ENCODE assay signal across 30 cellular contexts in genomic region chr2:75622500-75622899, GRCh38.
"Had no signal": no experiment of that assay in that cellular context is flagged by ENCODE, and none has a peak within 500 bp of the region (broad histone marks: within the 10 kb centered on the region; RNA-seq: fewer than 3 reads in every experiment).

No MANE protein-coding gene starts in this region.

- H3K27ac Mint-ChIP-seq: activated B cell treated with CpG ODN at 0.5 μM for 24 hours; activated CD4-positive, alpha-beta memory T cell treated with anti-CD3 and anti-CD28 coated beads for 36 hours; activated CD4-positive, alpha-beta T cell treated with anti-CD3 and anti-CD28 coated beads for 36 hours; activated CD4-positive, alpha-beta T cell treated with anti-CD3 and anti-CD28 coated beads, Interleukin-2, amount 10 ng/mL, durations not matched to agents 24 days and 14 days; activated naive CD8-positive, alpha-beta T cell; activated T-cell treated with anti-CD3 and anti-CD28 coated beads, Interleukin-2, amount 50 U/mL, for 24 hours; activated T-cell treated with anti-CD3 and anti-CD28 coated beads, Interleukin-2, amount 50 U/mL, for 72 hours; dendritic cell treated with granulocyte-macrophage colony-stimulating factor and Interleukin-4, amounts not matched to agents 40 ng/mL and 50 ng/mL, for 4 days; T-helper 17 cell; T-helper 2 cell treated with Interferon-gamma antibody and Interleukin-4, amounts not matched to agents 5 μg/mL and 100 μg/mL, for 36 hours had no signal

- H3K27ac ChIP-seq: brain microvascular endothelial cell, coronary artery, dorsolateral prefrontal cortex, heart left ventricle, WERI-Rb-1 had no signal

- H3K4me1 ChIP-seq: heart left ventricle had no signal

- H3K4me1 Mint-ChIP-seq: activated B cell treated with CpG ODN at 0.5 μM for 24 hours; activated CD4-positive, alpha-beta T cell treated with anti-CD3 and anti-CD28 coated beads, Interleukin-2, amount 10 ng/mL, durations not matched to agents 24 days and 14 days; central memory CD8-positive, alpha-beta T cell had no signal

- H3K36me3 Mint-ChIP-seq: activated CD4-positive, alpha-beta memory T cell treated with anti-CD3 and anti-CD28 coated beads for 36 hours; activated naive CD8-positive, alpha-beta T cell had no signal

- H3K4me3 Mint-ChIP-seq: activated B cell treated with CpG ODN at 0.5 μM for 24 hours; activated CD4-positive, alpha-beta memory T cell treated with anti-CD3 and anti-CD28 coated beads for 36 hours; activated CD4-positive, alpha-beta T cell treated with anti-CD3 and anti-CD28 coated beads for 36 hours; activated CD4-positive, alpha-beta T cell treated with anti-CD3 and anti-CD28 coated beads, Interleukin-2, amount 10 ng/mL, durations not matched to agents 24 days and 14 days; activated naive CD8-positive, alpha-beta T cell; activated T-cell treated with anti-CD3 and anti-CD28 coated beads, Interleukin-2, amount 50 U/mL, for 24 hours; activated T-cell treated with anti-CD3 and anti-CD28 coated beads, Interleukin-2, amount 50 U/mL, for 72 hours; central memory CD8-positive, alpha-beta T cell; dendritic cell treated with granulocyte-macrophage colony-stimulating factor and Interleukin-4, amounts not matched to agents 40 ng/mL and 50 ng/mL, for 4 days; T-helper 17 cell; T-helper 2 cell treated with Interferon-gamma antibody and Interleukin-4, amounts not matched to agents 5 μg/mL and 100 μg/mL, for 36 hours had no signal

- H3K9me3 Mint-ChIP-seq: activated B cell treated with CpG ODN at 0.5 μM for 24 hours; activated CD4-positive, alpha-beta memory T cell treated with anti-CD3 and anti-CD28 coated beads for 36 hours; activated CD4-positive, alpha-beta T cell treated with anti-CD3 and anti-CD28 coated beads, Interleukin-2, amount 10 ng/mL, durations not matched to agents 24 days and 14 days; activated T-cell treated with anti-CD3 and anti-CD28 coated beads, Interleukin-2, amount 50 U/mL, for 24 hours; central memory CD8-positive, alpha-beta T cell; dendritic cell treated with granulocyte-macrophage colony-stimulating factor and Interleukin-4, amounts not matched to agents 40 ng/mL and 50 ng/mL, for 4 days; T-helper 2 cell treated with Interferon-gamma antibody and Interleukin-4, amounts not matched to agents 5 μg/mL and 100 μg/mL, for 36 hours had no signal

- DNase-seq: activated B cell treated with CpG ODN at 0.5 μM for 24 hours; activated CD4-positive, alpha-beta memory T cell treated with anti-CD3 and anti-CD28 coated beads for 36 hours; activated CD4-positive, alpha-beta T cell treated with anti-CD3 and anti-CD28 coated beads for 36 hours; activated CD4-positive, alpha-beta T cell treated with anti-CD3 and anti-CD28 coated beads, Interleukin-2, amount 10 ng/mL, durations not matched to agents 24 days and 14 days; activated CD8-positive, alpha-beta memory T cell treated with anti-CD3 and anti-CD28 coated beads, Interleukin-2, amount 50 U/mL, for 48 hours; activated gamma-delta T cell; activated naive CD4-positive, alpha-beta T cell; activated naive CD4-positive, alpha-beta T cell treated with anti-CD3 and anti-CD28 coated beads, Interleukin-2, amount 50 U/mL, for 16 hours; activated T-cell treated with anti-CD3 and anti-CD28 coated beads for 4 hours; activated T-cell treated with anti-CD3 and anti-CD28 coated beads, Interleukin-2, amount 50 U/mL, for 24 hours; activated T-cell treated with anti-CD3 and anti-CD28 coated beads, Interleukin-2, amount 50 U/mL, for 72 hours; amniotic stem cell; anterior cingulate cortex; brain microvascular endothelial cell; dorsolateral prefrontal cortex; effector memory CD4-positive, alpha-beta T cell; erythroblast; foreskin fibroblast; glutamatergic neuron; heart left ventricle; T-helper 1 cell; T-helper 17 cell; T1000; WERI-Rb-1 had no signal

- H3K36me3 ChIP-seq: brain microvascular endothelial cell, heart left ventricle, WERI-Rb-1 had no signal

- H3K27me3 ChIP-seq: brain microvascular endothelial cell had no signal

- H3K4me3 ChIP-seq: coronary artery, dorsolateral prefrontal cortex, heart left ventricle had no signal

- ATAC-seq: activated CD4-positive, alpha-beta T cell treated with anti-CD3 and anti-CD28 coated beads for 36 hours; activated CD4-positive, CD25-positive, alpha-beta regulatory T cell treated with anti-CD3 and anti-CD28 coated beads, Interleukin-2, amount 50 U/mL, for 24 hours; activated T-cell treated with anti-CD3 and anti-CD28 coated beads, Interleukin-2, amount 50 U/mL, for 72 hours; heart left ventricle; T-helper 17 cell had no signal

- H3K9me3 ChIP-seq: heart left ventricle had no signal
